ENCODE assay signal across 9 cellular contexts in genomic region chr14:81345781-81346180, GRCh38. TPM values are rescaled to one million over a fixed set of nuclear protein-coding genes. Genes with fewer than 3 reads are reported as not detected.
"Had no signal": no experiment of that assay in that cellular context is flagged by ENCODE, and none has a peak within 500 bp of the region (broad histone marks: within the 10 kb centered on the region; RNA-seq: fewer than 3 reads in every experiment).

No MANE protein-coding gene starts in this region.

- H3K27ac ChIP-seq: GM23248 had no signal

- H3K4me2 ChIP-seq: GM23338 had no signal

- H3K9me3 ChIP-seq: HAP-1 had no signal

- H3K9ac ChIP-seq: GM23248 had no signal

- ATAC-seq: GM23338, HCT116 had no signal

- H2AFZ ChIP-seq: GM23248, GM23338 had no signal

- H3K4me1 ChIP-seq: HAP-1 had no signal

- H3K27ac Mint-ChIP-seq: GM23338, H9, HFFc6 had no signal

- H3K4me3 ChIP-seq: GM23248, GM23338, HAP-1 had no signal

- H3K9me3 Mint-ChIP-seq: GM23338, H9 had no signal

- H3K4me3 Mint-ChIP-seq: GM23338, H9, HFFc6 had no signal

- H3K36me3 ChIP-seq: HAP-1 had no signal

- DNase-seq: GM23248, GOT3, H7, H9, HCEC 1CT, HFFc6 had no signal

RNA-seq across cellular contexts. Expression of gene STON2, which starts 54.3 kb away (rescaled TPM):
- total RNA-seq: GM23248, HFFc6 had no signal
